ENCODE assay signal across 8 cellular contexts in genomic region chr3:30605706-30606300, GRCh38. TPM values are rescaled to one million over a fixed set of nuclear protein-coding genes. Genes with fewer than 3 reads are reported as not detected.
DNase-seq lines count a peak whose midpoint lies in the region; ATAC-seq and TF ChIP-seq lines count a peak whose summit lies in the region.

No MANE protein-coding gene starts in this region.

- H3K4me3 ChIP-seq in right atrium auricular region (peak overlapping the region; percentile 87 to 96), choroid plexus epithelial cell (ENCODE audit: low read depth, low read length) (peak overlapping the region; percentile 91), mucosa of descending colon (peak overlapping the region; percentile 88)

- no peaks in the 10 kb centered on the region for H3K27me3 ChIP-seq in right atrium auricular region

- TF ChIP-seq CTCF in right atrium auricular region (IDR thresholded peaks at IDR 0.05) (no peak), choroid plexus epithelial cell (conservative IDR thresholded peaks at IDR 0.05; ENCODE audit: low read depth, low read length) (no peak), mucosa of descending colon (IDR thresholded peaks at IDR 0.05) (no peak)

- H3K4me1 ChIP-seq in right atrium auricular region (peaks cover 0 to 36% of the 10 kb centered on the region in 2 donors), mucosa of descending colon (ENCODE audit: low read depth) (peaks cover 4% of the 10 kb centered on the region)

- ATAC-seq in mucosa of descending colon (peak; percentile 17), sciatic nerve (no peak)

- no peak for DNase-seq in right atrium auricular region (ENCODE audit: low spot score)
- DNase-seq in cardiac septum (ENCODE audit: low spot score): no peak
- DNase-seq in choroid plexus epithelial cell (ENCODE audit: low read depth): no peak
- DNase-seq in mucosa of descending colon: no peak
- no peak for DNase-seq in DMS114 treated with DMSO at 0.1 percent for 48 hours (lab: John Stamatoyannopoulos, UW; ENCODE audit: unreplicated experiment)
- DNase-seq in stimulated activated CD4-positive, alpha-beta T cell treated with anti-CD3 and anti-CD28 coated beads, Interleukin-12 subunit alpha, Interleukin-12 subunit beta, amount 100 ng/mL, for 4 hours: no peak
- DNase-seq in occipital lobe (lab: John Stamatoyannopoulos, UW): no peak
- DNase-seq in sciatic nerve (ENCODE audit: low spot score): no peak

- H3K36me3 ChIP-seq in right atrium auricular region: no peaks in the 10 kb centered on the region
- H3K36me3 ChIP-seq in mucosa of descending colon (ENCODE audit: low read depth): no peaks in the 10 kb centered on the region

- intact Hi-C loops in cardiac septum (cut with DNase I): loop anchor here (2.0 to 10.0 kb wide), 8 partner anchors 57 to 371 kb away; no protein-coding TSS in a partner anchor
- intact Hi-C loops in mucosa of descending colon (cut with DNase I, micrococcal nuclease): no loop called here
- intact Hi-C loops in sciatic nerve (cut with DNase I): no loop called here

- no peaks in the 10 kb centered on the region for H3K9me3 ChIP-seq in right atrium auricular region
- H3K9me3 ChIP-seq in mucosa of descending colon: no peaks in the 10 kb centered on the region

- peak overlapping the region; percentile 99 for H3K27ac ChIP-seq in right atrium auricular region

RNA-seq across cellular contexts. Expression of gene TGFBR2, which starts 0.6 kb away (rescaled TPM):
- total RNA-seq in right atrium auricular region (100 to 1,000 TPM; 205 to 210 TPM), cardiac septum (66.7 TPM), mucosa of descending colon (100 to 1,000 TPM in 1 of 3 donors, 10 to 100 TPM in 2; 39.0 to 134 (median 71.4) TPM), occipital lobe (5.8 TPM), sciatic nerve (221 TPM)
